8 cellular contexts compared by ENCODE assay signal in genomic region chr14:49892301-49892635, GRCh38. TPM values are rescaled to one million over a fixed set of nuclear protein-coding genes. Genes with fewer than 3 reads are reported as not detected.
DNase-seq lines count a peak whose midpoint lies in the region; ATAC-seq, FAIRE-seq and TF ChIP-seq lines count a peak whose summit lies in the region.

No MANE protein-coding gene starts in this region.

- H3K4me3 ChIP-seq in kidney (ENCODE audit: low read length in 2 of 2) = peak overlapping the region; percentile 73 to 95

- peaks cover 0 to 18% of the 10 kb centered on the region in 2 donors for H3K36me3 ChIP-seq in kidney (ENCODE audit: control insufficient read depth in 1 of 2, insufficient read depth in 2 of 2, low read length in 2 of 2)

- DNase-seq in activated CD8-positive, alpha-beta memory T cell treated with anti-CD3 and anti-CD28 coated beads, Interleukin-2, amount 50 U/mL, for 4 hours = peak; percentile 43
- no peak for DNase-seq in activated CD8-positive, alpha-beta memory T cell treated with anti-CD3 and anti-CD28 coated beads for 24 hours
- peak; percentile 82 for DNase-seq in HFFc6
- peak; percentile 31 for DNase-seq in NCI-H1105 (lab: John Stamatoyannopoulos, UW)
- DNase-seq in T-cell = peak in 31 of 34 experiments; percentile 23 to 63 (median 43)
- peak; percentile 81 for DNase-seq in cerebellar cortex (ENCODE audit: low spot score)
- DNase-seq in kidney = no peak
- peak in 2 of 3 experiments; percentile 22 to 42 for DNase-seq in stimulated activated CD4-positive, alpha-beta T cell treated with anti-CD3 and anti-CD28 coated beads, TNF-alpha, amount 100 ng/mL, for 24 hours (ENCODE audit: low read depth in 3 of 3)

- H3K27ac Mint-ChIP-seq in HFFc6 (peak overlapping the region; percentile 100), T-cell (peak overlapping the region; percentile 99)

- TF ChIP-seq CTCF in HFFc6 (IDR thresholded peaks at IDR 0.05) = no peak
- TF ChIP-seq CTCF in kidney (IDR thresholded peaks at IDR 0.05; ENCODE audit: borderline replicate concordance, extremely low read depth, insufficient read depth) = no peak

- CTCF ChIA-PET in T-cell (lab: Charles Lee) = interaction anchor here (0.5 to 2.4 kb wide), 18 partner anchors 11 to 648 kb away, joined by 3 to 23 read pairs (median 4); partner anchors contain the start of genes NEMF (in 1 of the 2) and VCPKMT (in 1 of the 2)

- H3K36me3 Mint-ChIP-seq in HFFc6 (ENCODE audit: low read depth) = peaks cover 39% of the 10 kb centered on the region
- peaks cover 34% of the 10 kb centered on the region for H3K36me3 Mint-ChIP-seq in T-cell

- intact Hi-C loops in kidney (cut with DNase I) = no loop called here

- H3K4me1 Mint-ChIP-seq in HFFc6 (ENCODE audit: low read depth) (peaks cover 24% of the 10 kb centered on the region), T-cell (peaks cover 27 to 47% (median 31%) of the 10 kb centered on the region in 3 donors)

- H3K9ac ChIP-seq in kidney (ENCODE audit: low read length in 2 of 2) = peak overlapping the region; percentile 53 to 97

- POLR2A ChIA-PET in T-cell (lab: Charles Lee) = interaction anchor here (0.5 to 1.9 kb wide), 16 partner anchors 24 to 930 kb away, joined by 3 to 15 read pairs (median 4); partner anchors contain the start of gene RPS29 (in 1 of the 2)

- H3K9me3 ChIP-seq in kidney (ENCODE audit: control insufficient read depth in 1 of 2, low read length in 2 of 2) = no peaks in the 10 kb centered on the region

- no peak for FAIRE-seq in kidney (lab: Jason Lieb, UNC)

- peak overlapping the region; percentile 100 for H3K27ac ChIP-seq in kidney (ENCODE audit: low read depth in 2 of 2, low read length in 2 of 2)

- H3K4me3 Mint-ChIP-seq in HFFc6 (peak overlapping the region; percentile 95), T-cell (peak overlapping the region; percentile 93 to 98 (median 97))

- ATAC-seq in T-cell (replicated peaks in 1 of 4) = peak; percentile 34 to 71 (median 40)

- H3K4me1 ChIP-seq in kidney (ENCODE audit: control insufficient read depth in 1 of 2, insufficient read depth in 1 of 2, low read depth in 1 of 2, low read length in 2 of 2) = peaks cover 3 to 12% of the 10 kb centered on the region in 2 donors

- H3K27me3 Mint-ChIP-seq in HFFc6 (ENCODE audit: insufficient read depth) (peaks cover 11% of the 10 kb centered on the region), T-cell (no peaks in the 10 kb centered on the region)

- H3K9me3 Mint-ChIP-seq in HFFc6 = no peaks in the 10 kb centered on the region
- no peaks in the 10 kb centered on the region for H3K9me3 Mint-ChIP-seq in T-cell

RNA-seq across cellular contexts. Expression of gene ARF6, which starts 0.6 kb away (rescaled TPM):
- 100 to 1,000 TPM in 1 of 6 experiments, 10 to 100 TPM in 5; 92.2 to 111 (median 94.7) TPM for total RNA-seq in HFFc6 (2021; fragmentation: NEBNext Ultra II Directional; extraction: Animal tissue kit (Norgen Biotek cat#: 25700))
- total RNA-seq in T-cell (100 to 1,000 TPM in 1 of 5 donors, 10 to 100 TPM in 4; 72.0 to 111 (median 93.6) TPM), kidney (87.1 TPM)
- polyA plus RNA-seq in kidney (ENCODE audit: insufficient read depth, low read depth, low replicate concordance) = 38.9 TPM

RNA-seq across cellular contexts. Expression of gene NEMF, which starts 39.7 kb away (rescaled TPM):
- total RNA-seq in HFFc6 (2021; fragmentation: NEBNext Ultra II Directional; extraction: Animal tissue kit (Norgen Biotek cat#: 25700)) = 10 to 100 TPM; 55.5 to 69.7 (median 56.9) TPM
- total RNA-seq in T-cell (100 to 1,000 TPM in 1 of 5 donors, 10 to 100 TPM in 4; 73.0 to 106 (median 88.8) TPM), kidney (79.9 TPM)
- 26.1 TPM for polyA plus RNA-seq in kidney (ENCODE audit: insufficient read depth, low read depth, low replicate concordance)

Comparison
In these comparisons a context has a peak if more than half of its experiments do, and no peak if none do; other contexts are left out.
1. DNase-seq: peak in activated CD8-positive, alpha-beta memory T cell treated with anti-CD3 and anti-CD28 coated beads, Interleukin-2, amount 50 U/mL, for 4 hours (single experiment), HFFc6 (single experiment), NCI-H1105 (single experiment), T-cell (31 of 34), cerebellar cortex (single experiment) and stimulated activated CD4-positive, alpha-beta T cell treated with anti-CD3 and anti-CD28 coated beads, TNF-alpha, amount 100 ng/mL, for 24 hours (2 of 3); none in activated CD8-positive, alpha-beta memory T cell treated with anti-CD3 and anti-CD28 coated beads for 24 hours (single experiment) and kidney (single experiment).